In the genomic region with DNA sequence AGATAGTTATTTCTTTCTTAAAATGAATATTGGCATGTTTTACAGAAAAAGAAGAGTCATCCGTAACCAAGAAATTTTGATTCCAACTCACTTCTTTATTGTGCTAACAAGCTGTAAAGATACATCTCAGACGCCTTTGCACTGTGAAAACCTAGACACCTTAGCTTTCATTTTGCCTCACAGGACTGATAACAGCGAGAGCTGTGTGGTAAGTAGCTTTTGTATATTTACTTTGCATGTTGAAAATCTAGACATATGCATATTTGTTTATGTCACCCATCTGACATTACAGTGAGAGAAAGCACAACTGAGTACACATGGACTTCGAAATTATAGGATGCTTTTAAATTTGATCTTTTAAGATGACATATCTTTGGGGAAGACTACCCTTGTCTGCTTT, we compare ENCODE assay signal across 8 cellular contexts.
"Had no signal": no experiment of that assay in that cellular context is flagged by ENCODE, and none has a peak within 500 bp of the region (broad histone marks: within the 10 kb centered on the region; RNA-seq: fewer than 3 reads in every experiment).

No MANE protein-coding gene starts in this region.

- H3K9ac ChIP-seq: KMS-11 had no signal

- H2AFZ ChIP-seq: GM23338 had no signal

- FAIRE-seq: H1, H54, HTR-8/SVneo had no signal

- ATAC-seq: GM23338 had no signal

- H3K4me3 ChIP-seq: GM23338 had no signal

- DNase-seq: H9, HCEC 1CT, KBM-7 had no signal

- H3K27ac ChIP-seq: KMS-11 had no signal

- H3K4me2 ChIP-seq: GM23338, KMS-11 had no signal
